8 cellular contexts compared by ENCODE assay signal in genomic region chr18:67217551-67218166, GRCh38.
DNase-seq lines count a peak whose midpoint lies in the region; ATAC-seq and TF ChIP-seq lines count a peak whose summit lies in the region.

No MANE protein-coding gene starts in this region.

- no peaks in the 10 kb centered on the region for H3K9me2 ChIP-seq in Karpas-422 (replicated peaks; ENCODE audit: insufficient read depth, low read length)

- H3K27me3 ChIP-seq in Karpas-422 (ENCODE audit: low read length): no peaks in the 10 kb centered on the region

- no peaks in the 10 kb centered on the region for H3K79me2 ChIP-seq in Karpas-422 (ENCODE audit: low read length)

- no peak overlapping the region for H3K9ac ChIP-seq in Karpas-422 (ENCODE audit: low read length)
- no peak overlapping the region for H3K9ac ChIP-seq in SK-N-MC (ENCODE audit: insufficient read length)

- H3K9me3 Mint-ChIP-seq in activated naive CD4-positive, alpha-beta T cell treated with anti-CD3 and anti-CD28 coated beads, Interleukin-2, amount 50 U/mL, for 72 hours: no peaks in the 10 kb centered on the region
- H3K9me3 Mint-ChIP-seq in glutamatergic neuron (ENCODE audit: unreplicated experiment): peaks cover 1% of the 10 kb centered on the region

- H3K27ac Mint-ChIP-seq in activated naive CD4-positive, alpha-beta T cell treated with anti-CD3 and anti-CD28 coated beads, Interleukin-2, amount 50 U/mL, for 72 hours: no peak overlapping the region
- no peak overlapping the region for H3K27ac Mint-ChIP-seq in glutamatergic neuron (ENCODE audit: unreplicated experiment)

- no peak overlapping the region for H3K4me3 ChIP-seq in Karpas-422 (ENCODE audit: low read length)
- no peak overlapping the region for H3K4me3 ChIP-seq in SK-N-MC

- H3K4me3 Mint-ChIP-seq in glutamatergic neuron (ENCODE audit: unreplicated experiment): no peak overlapping the region

- DNase-seq in GDM1 (lab: John Stamatoyannopoulos, UW) (peak; percentile 7), Karpas-422 (peak; percentile 83), SK-N-MC (ENCODE audit: low read depth, low spot score) (peak; percentile 74), glutamatergic neuron (peak; percentile 40), retina (peak; percentile 58), islet precursor cell (no peak)
- peak in 1 of 2 donors; percentile 46 for DNase-seq in activated naive CD4-positive, alpha-beta T cell treated with anti-CD3 and anti-CD28 coated beads, Interleukin-2, amount 50 U/mL, for 72 hours (ENCODE audit: low spot score in 2 of 2)

- H3K9me3 ChIP-seq in Karpas-422 (ENCODE audit: low read length) (no peaks in the 10 kb centered on the region), SK-N-MC (ENCODE audit: low read depth, low read length) (peaks cover 2% of the 10 kb centered on the region; the same call in 1 of the 2 replicates)

- H3K27ac ChIP-seq in Karpas-422 (ENCODE audit: low read length): no peak overlapping the region
- H3K27ac ChIP-seq in SK-N-MC: peak overlapping the region; percentile 29; the same call in 1 of the 2 replicates

- no peaks in the 10 kb centered on the region for H4K20me1 ChIP-seq in Karpas-422 (ENCODE audit: insufficient read depth, low read depth, low read length)

- TF ChIP-seq CTCF in glutamatergic neuron (IDR thresholded peaks at IDR 0.05; ENCODE audit: partially characterized antibody, unreplicated experiment): peak; percentile 85

- no peaks in the 10 kb centered on the region for H3K36me3 ChIP-seq in Karpas-422 (ENCODE audit: insufficient read depth, low read length)
- no peaks in the 10 kb centered on the region for H3K36me3 ChIP-seq in SK-N-MC (ENCODE audit: insufficient read depth, low read length)

- H3K4me1 Mint-ChIP-seq in glutamatergic neuron (ENCODE audit: low read depth, unreplicated experiment): peaks cover 23% of the 10 kb centered on the region

- no peak overlapping the region for H2AFZ ChIP-seq in Karpas-422 (ENCODE audit: low read length)

- H3K27me3 Mint-ChIP-seq in glutamatergic neuron (ENCODE audit: unreplicated experiment): no peaks in the 10 kb centered on the region

- ATAC-seq in GM21723 (IDR thresholded peaks at IDR 0.05; ENCODE audit: unreplicated experiment): peak; percentile 89
- ATAC-seq in activated naive CD4-positive, alpha-beta T cell treated with anti-CD3 and anti-CD28 coated beads, Interleukin-2, amount 50 U/mL, for 72 hours: peak; percentile 59 to 81

- H3K36me3 Mint-ChIP-seq in activated naive CD4-positive, alpha-beta T cell treated with anti-CD3 and anti-CD28 coated beads, Interleukin-2, amount 50 U/mL, for 72 hours: no peaks in the 10 kb centered on the region
- no peaks in the 10 kb centered on the region for H3K36me3 Mint-ChIP-seq in glutamatergic neuron (ENCODE audit: unreplicated experiment)

- H3K4me1 ChIP-seq in Karpas-422 (ENCODE audit: low read length): no peaks in the 10 kb centered on the region

- no peak overlapping the region for H3K4me2 ChIP-seq in Karpas-422 (ENCODE audit: low read depth, low read length, poor library complexity, severe bottlenecking)
